8 cellular contexts compared by ENCODE assay signal in genomic region chr3:44477312-44478030, GRCh38. TPM values are rescaled to one million over a fixed set of nuclear protein-coding genes. Genes with fewer than 3 reads are reported as not detected.
A peak's percentile ranks its signal among the peaks of the same experiment; 100 is the strongest.
DNase-seq lines count a peak whose midpoint lies in the region; ATAC-seq, FAIRE-seq and TF ChIP-seq lines count a peak whose summit lies in the region.

Gene ZNF445 (minus strand): TSS chr3:44477670. CDS start chr3:44455549, 22,121 bp downstream.

- H3K4me3 ChIP-seq in A549 (peak within 1 kb of the TSS; percentile 70), kidney epithelial cell (ENCODE audit: low read depth, low read length) (peak within 1 kb of the TSS; percentile 67)

- 4% methylated on average over 7 of the region's 69 CpGs for WGBS in A549 (ENCODE audit: missing lambda C conversion rate)

- CTCF ChIA-PET in A549 (lab: Yijun Ruan, JAX), result no interaction called here

- TF ChIP-seq EP300 in A549 (IDR thresholded peaks at IDR 0.05), result no peak

- H3K36me3 ChIP-seq in kidney epithelial cell (ENCODE audit: control insufficient read depth, insufficient read depth, low read length), result no peaks in the 10 kb centered on the region

- peak; percentile 99 for ATAC-seq in A549
- peak; percentile 75 for ATAC-seq in HG03097 (IDR thresholded peaks at IDR 0.05; ENCODE audit: low FRiP score, unreplicated experiment)

- H3K4me1 ChIP-seq in A549, result peaks cover 9% of the 10 kb centered on the region; the same call in 1 of the 3 replicates

- peak within 1 kb of the TSS; percentile 96 for H3K4me2 ChIP-seq in A549

- peak; percentile 57 to 80 for DNase-seq in A549 (ENCODE audit: low read depth in 1 of 2, low spot score in 1 of 2)
- peak; percentile 75 for DNase-seq in NCI-H345 (lab: John Stamatoyannopoulos, UW)
- DNase-seq in activated CD4-positive, CD25-positive, alpha-beta regulatory T cell treated with anti-CD3 and anti-CD28 coated beads, Interleukin-2, amount 50 U/mL, for 72 hours, result peak; percentile 70
- DNase-seq in cerebellar cortex (ENCODE audit: low spot score), result peak; percentile 81
- peak; percentile 19 for DNase-seq in kidney epithelial cell (ENCODE audit: low read depth)
- DNase-seq in stimulated activated CD4-positive, alpha-beta T cell treated with anti-CD3 and anti-CD28 coated beads, Interleukin-15, amount 100 ng/mL, for 24 hours, result peak; percentile 84

- POLR2A ChIA-PET in A549 (lab: Yijun Ruan, JAX), result interaction anchor here (1.2 to 2.1 kb wide), 3 partner anchors 33 to 284 kb away, joined by 3 to 18 read pairs (median 8); partner anchors contain the start of genes KIAA1143, KIF15 and TCAIM

- peak within 1 kb of the TSS; percentile 92 to 97 for H3K27ac ChIP-seq in A549

- H3K9me3 ChIP-seq in A549, result no peaks in the 10 kb centered on the region

- TF ChIP-seq RAD21 in A549 (conservative IDR thresholded peaks at IDR 0.05 in 1 of 2, IDR thresholded peaks at IDR 0.05 in 1 of 2), result no peak

- FAIRE-seq in A549 (lab: Jason Lieb, UNC), result no peak

- H3K27me3 ChIP-seq in kidney epithelial cell (ENCODE audit: control insufficient read depth, insufficient read depth, low read length), result no peaks in the 10 kb centered on the region

- TF ChIP-seq CTCF in A549 (IDR thresholded peaks at IDR 0.05) (no peak), kidney epithelial cell (IDR thresholded peaks at IDR 0.05; ENCODE audit: insufficient read depth, low read length, poor library complexity, severe bottlenecking) (no peak)

- peak; percentile 57 for TF ChIP-seq POLR2A in A549 (IDR thresholded peaks at IDR 0.05; ENCODE audit: low read length)
- TF ChIP-seq POLR2A in GM18526 (IDR thresholded peaks at IDR 0.05; ENCODE audit: extremely low read depth, insufficient read length), result peak; percentile 74

TF ChIP-seq in A549, 52 proteins besides CTCF, POLR2A, EP300 and RAD21:
- TF ChIP-seq USF2 (IDR thresholded peaks at IDR 0.05) (no peak), CEBPB (IDR thresholded peaks at IDR 0.05) (no peak), JUN (IDR thresholded peaks at IDR 0.05) (peak in 1 of 2 experiments; percentile 74; a peak in 2 of 5 replicates), TFCP2L1 (CRISPR knock-in tag; IDR thresholded peaks at IDR 0.05) (no peak), BCL3 (IDR thresholded peaks at IDR 0.05) (peak; percentile 49; the same call in 1 of the 3 replicates), MAX (IDR thresholded peaks at IDR 0.05) (peak; percentile 30; the same call in 1 of the 2 replicates), HES2 (IDR thresholded peaks at IDR 0.05) (no peak), ZC3H11A (IDR thresholded peaks at IDR 0.05) (no peak), ZSCAN20 (CRISPR knock-in tag; IDR thresholded peaks at IDR 0.05) (no peak), PHF8 (IDR thresholded peaks at IDR 0.05; ENCODE audit: borderline replicate concordance, low read depth) (peak; percentile 50; the same call in 1 of the 2 replicates), ATOH8 (CRISPR knock-in tag; IDR thresholded peaks at IDR 0.05; ENCODE audit: low read depth) (no peak), NR3C1 (IDR thresholded peaks at IDR 0.05) (no peak), NFE2L2 (conservative IDR thresholded peaks at IDR 0.05; ENCODE audit: low read length) (no peak), MYC (IDR thresholded peaks at IDR 0.05; ENCODE audit: borderline replicate concordance, low read length) (no peak), TP53 (CRISPR knock-in tag; IDR thresholded peaks at IDR 0.05) (no peak), ZFP36 (IDR thresholded peaks at IDR 0.05; ENCODE audit: borderline replicate concordance, partially characterized antibody) (no peak), BHLHE40 (IDR thresholded peaks at IDR 0.05; ENCODE audit: low read depth, low read length) (no peak), FOSL2 (IDR thresholded peaks at IDR 0.05) (no peak), FOSL2 (CRISPR knock-in tag; IDR thresholded peaks at IDR 0.05) (no peak)

RNA-seq across cellular contexts. Expression of gene ZNF445, which starts in this region (rescaled TPM):
- polyA plus RNA-seq in A549 (2011; rRNA removed) (3.4 and 4.8 TPM in 2 replicates), A549 (2017; fragmentation: RNase III; extraction: RNeasy Plus Mini Kit Qiagen cat#74134 plus additional on column Dnase treatment) (4.0 to 4.2 TPM (median 4.0 TPM) in 3 replicates)
- polyA plus RNA-seq in A549 (2012; cell fraction: cytosol; rRNA removed), result 0.93 and 1.3 TPM in 2 replicates
- polyA plus RNA-seq in A549 (2012; cell fraction: nucleus; rRNA removed), result 2.7 and 3.7 TPM in 2 replicates
- polyA minus RNA-seq in A549 (2011; rRNA and poly(A)+ RNA removed), result 6.9 and 10.5 TPM in 2 replicates
- 5.8 and 6.3 TPM in 2 replicates for total RNA-seq in kidney epithelial cell

Comparison
In these comparisons a context has a peak if more than half of its experiments do, and no peak if none do; other contexts are left out.
1. Peak in every context shown above with its lines: DNase-seq, ATAC-seq, H3K4me3 ChIP-seq and H3K27ac ChIP-seq.
2. DNase-seq: peak in every context shown above with its lines; median percentile 84 in stimulated activated CD4-positive, alpha-beta T cell treated with anti-CD3 and anti-CD28 coated beads, Interleukin-15, amount 100 ng/mL, for 24 hours; 81 in cerebellar cortex; 75 in NCI-H345; 70 in activated CD4-positive, CD25-positive, alpha-beta regulatory T cell treated with anti-CD3 and anti-CD28 coated beads, Interleukin-2, amount 50 U/mL, for 72 hours; 68 in A549; 19 in kidney epithelial cell.